ENCODE assay signal across 1 cellular context in the genomic region with DNA sequence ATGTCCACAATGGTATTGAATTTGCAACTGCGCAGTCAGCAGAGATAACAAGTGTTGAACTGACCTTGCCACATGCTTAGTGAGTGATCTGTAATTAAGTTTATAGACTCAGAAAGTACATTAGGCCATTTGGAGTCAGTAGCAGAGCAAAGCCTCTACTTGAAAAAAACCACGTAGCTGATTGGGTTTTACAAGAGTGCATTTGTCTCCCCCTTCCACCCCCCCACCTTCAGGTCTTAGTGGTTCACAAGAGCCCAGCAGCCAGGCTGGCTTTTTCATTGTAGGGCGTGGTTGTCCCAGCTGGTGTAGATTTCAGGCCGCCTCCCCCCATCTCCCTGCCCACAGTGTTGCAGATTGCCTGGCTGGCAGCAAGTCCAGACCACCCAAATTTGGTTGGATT. TPM values are rescaled to one million over a fixed set of nuclear protein-coding genes. Genes with fewer than 3 reads are reported as not detected.
"Had no signal": no experiment of that assay in that cellular context is flagged by ENCODE, and none has a peak within 500 bp of the region (broad histone marks: within the 10 kb centered on the region; RNA-seq: fewer than 3 reads in every experiment).

No MANE protein-coding gene starts in this region.

RNA-seq across cellular contexts. Expression of gene PRSS27, which starts 40.1 kb away (rescaled TPM):
- total RNA-seq: ascending aorta had no signal
